In the genomic region with DNA sequence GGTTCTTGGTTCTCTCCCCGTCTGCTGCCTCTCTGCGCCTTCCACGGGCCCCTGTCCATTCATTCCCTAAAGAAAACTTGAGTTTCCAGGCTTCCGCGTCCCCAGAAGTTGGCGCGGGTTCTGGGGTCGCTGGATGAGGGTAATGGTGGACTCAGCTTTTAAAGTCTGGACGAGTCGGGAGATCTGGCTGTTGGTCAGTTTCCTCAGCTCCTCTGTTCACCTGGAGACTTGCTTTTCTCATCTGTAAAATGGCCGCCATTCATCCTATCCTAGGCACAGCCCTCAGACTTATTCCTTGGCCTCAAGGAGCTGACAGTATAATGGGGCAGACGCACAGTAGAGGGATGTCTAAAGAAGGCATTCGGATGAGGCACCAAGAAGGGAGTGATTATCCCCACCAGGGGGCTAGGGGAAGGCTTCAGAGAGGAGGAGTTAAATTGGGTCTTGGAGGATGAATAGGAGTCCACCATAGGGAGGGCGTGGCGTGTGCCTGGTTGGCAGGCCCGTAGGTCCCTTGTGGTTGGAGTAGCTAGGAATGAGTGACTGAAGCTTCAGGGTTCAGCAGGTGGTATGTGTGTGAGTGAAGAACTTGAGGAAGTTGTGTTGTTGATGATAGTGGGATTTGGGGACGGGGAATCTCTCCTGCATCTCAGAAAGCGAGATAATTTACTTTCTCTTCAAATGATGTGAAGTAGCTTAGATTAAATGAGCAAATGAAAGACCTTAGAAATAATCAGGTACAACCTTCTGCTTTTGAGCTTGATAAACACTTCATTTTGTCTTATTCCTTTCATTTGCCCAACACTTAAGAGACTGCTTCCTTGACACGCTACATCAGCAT, we compare ENCODE assay signal across 8 cellular contexts. TPM values are rescaled to one million over a fixed set of nuclear protein-coding genes. Genes with fewer than 3 reads are reported as not detected.
DNase-seq lines count a peak whose midpoint lies in the region; ATAC-seq, FAIRE-seq and TF ChIP-seq lines count a peak whose summit lies in the region.

No MANE protein-coding gene starts in this region.

- 0 out of 2 replicates have a peak, but pooled peaks have one; percentile 1 for TF ChIP-seq CTCF in Panc1 (IDR thresholded peaks at IDR 0.05)
- TF ChIP-seq CTCF in bronchial epithelial cell (IDR thresholded peaks at IDR 0.05; ENCODE audit: insufficient read depth, low read length, severe bottlenecking) = peak; percentile 13
- no peak for TF ChIP-seq CTCF in HepG2 (CRISPR knock-in tag; IDR thresholded peaks at IDR 0.05)
- no peak for TF ChIP-seq CTCF in stomach (IDR thresholded peaks at IDR 0.05)
- TF ChIP-seq CTCF in Caco-2 (IDR thresholded peaks at IDR 0.05; ENCODE audit: insufficient read depth in 1 of 2, low read depth in 1 of 2, low read length in 1 of 2, severe bottlenecking in 1 of 2, unreplicated experiment in 1 of 2) = no peak

- no peaks in the 10 kb centered on the region for H3K36me3 Mint-ChIP-seq in Caco-2 (ENCODE audit: insufficient read depth, unreplicated experiment)

- H3K27me3 ChIP-seq in Panc1 (ENCODE audit: control insufficient read depth, insufficient read depth, low read length) (no peaks in the 10 kb centered on the region), bronchial epithelial cell (ENCODE audit: control insufficient read depth, insufficient read depth, low read length) (no peaks in the 10 kb centered on the region), HepG2 (ENCODE audit: control insufficient read depth in 1 of 2, insufficient read depth in 2 of 2, low read length in 2 of 2) (no peaks in the 10 kb centered on the region), stomach (no peaks in the 10 kb centered on the region), Caco-2 (replicated peaks; ENCODE audit: control insufficient read depth, insufficient read depth, low read length) (no peaks in the 10 kb centered on the region)

- no peaks in the 10 kb centered on the region for H3K4me1 Mint-ChIP-seq in Caco-2 (ENCODE audit: low read depth, unreplicated experiment)

- H3K27ac ChIP-seq in Panc1 (ENCODE audit: low read length) (peak overlapping the region; percentile 98), HepG2 (ENCODE audit: extremely low read length, insufficient read depth, low read length) (no peak overlapping the region), stomach (peak overlapping the region; percentile 84 to 90 (median 89))

- H3K9me3 Mint-ChIP-seq in Caco-2 (ENCODE audit: unreplicated experiment) = no peaks in the 10 kb centered on the region

- H3K9ac ChIP-seq in HepG2 (ENCODE audit: insufficient read depth, low read depth, low read length) = no peak overlapping the region

- no peak overlapping the region for H2AFZ ChIP-seq in HepG2 (ENCODE audit: low read length)

- H3K9me3 ChIP-seq in Panc1 (ENCODE audit: control insufficient read depth, insufficient read depth, low read depth, low read length) = no peaks in the 10 kb centered on the region
- H3K9me3 ChIP-seq in HepG2 (ENCODE audit: low read length) = no peaks in the 10 kb centered on the region
- no peaks in the 10 kb centered on the region for H3K9me3 ChIP-seq in stomach
- H3K9me3 ChIP-seq in Caco-2 = no peaks in the 10 kb centered on the region

- ATAC-seq in Panc1 = peak; percentile 75
- peak; percentile 34 for ATAC-seq in HepG2

- peak overlapping the region; percentile 90 for H3K4me2 ChIP-seq in HepG2 (ENCODE audit: low read depth, low read length)

- FAIRE-seq in bronchial epithelial cell (lab: Jason Lieb, UNC) = no peak
- no peak for FAIRE-seq in HepG2 (lab: Jason Lieb, UNC)

- DNase-seq in 8988T (peak; percentile 14), Panc1 (ENCODE audit: low read depth, low spot score) (peak; percentile 84), bronchial epithelial cell (ENCODE audit: low read depth) (peak; percentile 24), HepG2 (ENCODE audit: low spot score) (no peak), stomach (no peak), activated gamma-delta T cell (lab: John Stamatoyannopoulos, UW) (no peak), Caco-2 (no peak)

- intact Hi-C loops in Panc1 (cut with micrococcal nuclease; ENCODE audit: unreplicated experiment) = no loop called here
- intact Hi-C loops in HepG2 (cut with micrococcal nuclease; ENCODE audit: unreplicated experiment) = loop anchor here (2.0 kb wide), 1 partner anchor 33 kb away; a partner anchor contains a TSS
- intact Hi-C loops in stomach (cut with DNase I; ENCODE audit: low total_unique reads) = no loop called here
- intact Hi-C loops in Caco-2 (cut with micrococcal nuclease; ENCODE audit: unreplicated experiment) = no loop called here

- no peak overlapping the region for H3K27ac Mint-ChIP-seq in Caco-2 (ENCODE audit: unreplicated experiment)

- H3K36me3 ChIP-seq in Panc1 (ENCODE audit: control insufficient read depth, insufficient read depth, low read length) (peaks cover 6% of the 10 kb centered on the region), bronchial epithelial cell (ENCODE audit: control insufficient read depth, insufficient read depth, low read length) (no peaks in the 10 kb centered on the region), HepG2 (replicated peaks in 1 of 2; ENCODE audit: control insufficient read depth in 1 of 2, insufficient read depth in 2 of 2, low read length in 2 of 2) (peaks cover 0 to 2% of the 10 kb centered on the region in 2 experiments; a peak in 2 of 5 replicates), stomach (peaks cover 0 to 11% (median 10%) of the 10 kb centered on the region in 4 donors), Caco-2 (ENCODE audit: control insufficient read depth, insufficient read depth, low read length) (no peaks in the 10 kb centered on the region)

- TF ChIP-seq EP300 in HepG2 (IDR thresholded peaks at IDR 0.05; ENCODE audit: low read depth in 2 of 2, low read length in 2 of 2) (no peak), HepG2 (CRISPR knock-in tag; IDR thresholded peaks at IDR 0.05; ENCODE audit: borderline replicate concordance) (no peak), stomach (IDR thresholded peaks at IDR 0.05) (no peak)

- no peak overlapping the region for H3K4me3 Mint-ChIP-seq in Caco-2 (ENCODE audit: unreplicated experiment)

- 90% methylated on average over 19 of the region's 19 CpGs for whole genome bisulfite sequencing in HepG2 (ENCODE audit: low lambda C conversion rate)
- 30 to 33% (median 32%) methylated on average over 19 of the region's 19 CpGs for WGBS in stomach, 5 donors

- POLR2A ChIA-PET in Panc1 (lab: Charles Lee) (interaction anchor here (0.6 to 1.3 kb wide), 6 partner anchors 17 to 210 kb away, joined by 3 to 8 read pairs (median 4); no protein-coding TSS in a partner anchor), HepG2 (lab: Yijun Ruan, JAX) (interaction anchor here (0.7 to 2.4 kb wide), 12 partner anchors 9 to 1059 kb away, joined by 3 to 34 read pairs (median 6); a partner anchor contains a TSS), Caco-2 (lab: Charles Lee) (no interaction called here)

- BruUV-seq in Panc1 (replicated peaks; lab: Mats Ljungman, UMichigan) (TSS peak; percentile 86), HepG2 (replicated peaks; lab: Mats Ljungman, UMichigan) (no TSS peak), Caco-2 (replicated peaks; lab: Mats Ljungman, UMichigan) (no TSS peak)

- H3K4me3 ChIP-seq in GM08714 (ENCODE audit: low read length) (peak overlapping the region; percentile 79), Panc1 (ENCODE audit: low read depth in 2 of 2, low read length in 2 of 2) (peak overlapping the region; percentile 78 to 95), bronchial epithelial cell (ENCODE audit: low read depth, low read length) (peak overlapping the region; percentile 60), HepG2 (replicated peaks in 1 of 3; ENCODE audit: insufficient read depth in 1 of 3, low read depth in 2 of 3, low read length in 3 of 3) (peak overlapping the region in 1 of 3 experiments; percentile 69; a peak in 1 of 6 replicates), stomach (peak overlapping the region; percentile 65 to 80 (median 67)), Caco-2 (ENCODE audit: low read depth, low read length) (no peak overlapping the region)

- in situ Hi-C loops in Panc1 (cut with HindIII; ENCODE audit: low pct_unique_long_range_greater_than_20kb, low sequenced_read_pairs) (no loop called here), HepG2 (cut with HindIII; ENCODE audit: extremely low pct_ligation_motif_present, low pct_unique_long_range_greater_than_20kb) (no loop called here)

- no peak for TF ChIP-seq RAD21 in HepG2 (CRISPR knock-in tag; IDR thresholded peaks at IDR 0.05)

- H3K79me2 ChIP-seq in HepG2 (ENCODE audit: insufficient read depth, low read length) = no peaks in the 10 kb centered on the region

- no peaks in the 10 kb centered on the region for H4K20me1 ChIP-seq in HepG2 (ENCODE audit: insufficient read depth, low read length)

- TF ChIP-seq POLR2A in HepG2 (IDR thresholded peaks at IDR 0.05; ENCODE audit: insufficient read depth in 1 of 2, low read depth in 2 of 2, low read length in 2 of 2) = no peak
- no peak for TF ChIP-seq POLR2A in stomach (IDR thresholded peaks at IDR 0.05)

- CTCF ChIA-PET in Panc1 (lab: Charles Lee) = interaction anchor here (0.6 to 1.7 kb wide), 3 partner anchors 28 to 489 kb away, joined by 3 to 7 read pairs (median 3); a partner anchor contains a TSS
- CTCF ChIA-PET in HepG2 (lab: Yijun Ruan, JAX; ENCODE audit: low intra/inter-chr PET ratio, low total read pairs) = interaction anchor here (0.9 kb wide), 1 partner anchor 54 kb away, joined by 5 read pairs; no protein-coding TSS in a partner anchor
- CTCF ChIA-PET in Caco-2 (lab: Charles Lee) = interaction anchor here (0.6 to 0.8 kb wide), 2 partner anchors 28 to 29 kb away, joined by 4 to 5 read pairs; no protein-coding TSS in a partner anchor

- no peaks in the 10 kb centered on the region for H3K27me3 Mint-ChIP-seq in Caco-2 (ENCODE audit: insufficient read depth, unreplicated experiment)

- H3K4me1 ChIP-seq in Panc1 (ENCODE audit: control insufficient read depth, insufficient read depth, low read length) (peaks cover 15% of the 10 kb centered on the region), HepG2 (ENCODE audit: insufficient read depth, low read length) (peaks cover 19% of the 10 kb centered on the region), stomach (peaks cover 5 to 29% (median 20%) of the 10 kb centered on the region in 4 donors), Caco-2 (no peaks in the 10 kb centered on the region)

RNA-seq across cellular contexts. Expression of a gene that starts 0.7 kb away (rescaled TPM):
- 124 TPM for total RNA-seq in Panc1 (2021; ENCODE audit: unreplicated experiment)
- polyA plus RNA-seq in Panc1 (2012; ENCODE audit: insufficient read length) = 64.3 TPM
- total RNA-seq in bronchial epithelial cell = 6.8 and 14.7 TPM in 2 replicates
- total RNA-seq in HepG2 (2016; rRNA removed; fragmentation: Illumina TruSeq; extraction: Trizol) = 0.97 and 1.4 TPM in 2 replicates
- 1.1 and 1.5 TPM in 2 replicates for total RNA-seq in HepG2 (2016; cell fraction: cytosol; rRNA removed; fragmentation: Illumina TruSeq; extraction: Trizol; ENCODE audit: low read depth)
- 0.76 and 1.1 TPM in 2 replicates for total RNA-seq in HepG2 (2016; cell fraction: insoluble cytoplasmic fraction; rRNA removed; fragmentation: Illumina TruSeq; extraction: Trizol)
- 1.9 and 2.0 TPM in 2 replicates for total RNA-seq in HepG2 (2016; cell fraction: membrane; rRNA removed; fragmentation: Illumina TruSeq; extraction: Trizol)
- 1.5 and 1.6 TPM in 2 replicates for total RNA-seq in HepG2 (2016; cell fraction: nucleus; rRNA removed; fragmentation: Illumina TruSeq; extraction: Trizol)
- 1.6 and 1.9 TPM in 2 replicates for polyA plus RNA-seq in HepG2 (2011; rRNA removed)
- 1.5 and 1.8 TPM in 2 replicates for polyA plus RNA-seq in HepG2 (2011; cell fraction: cytosol; rRNA removed)
- polyA plus RNA-seq in HepG2 (2011; cell fraction: nucleus; rRNA removed) = 2.1 and 2.7 TPM in 2 replicates
- 2.7 and 3.0 TPM in 2 replicates for polyA plus RNA-seq in HepG2 (2012)
- polyA plus RNA-seq in HepG2 (2016; cell fraction: cytosol; fragmentation: Illumina TruSeq; extraction: Trizol; ENCODE audit: low read depth) = 0.57 and 0.96 TPM in 2 replicates
- polyA plus RNA-seq in HepG2 (2016; cell fraction: insoluble cytoplasmic fraction; fragmentation: Illumina TruSeq; extraction: Trizol; ENCODE audit: low read depth) = 1.3 and 1.4 TPM in 2 replicates
- polyA plus RNA-seq in HepG2 (2016; cell fraction: membrane; fragmentation: Illumina TruSeq; extraction: Trizol; ENCODE audit: low read depth) = 1.2 and 1.5 TPM in 2 replicates
- polyA plus RNA-seq in HepG2 (2016; cell fraction: nucleus; fragmentation: Illumina TruSeq; extraction: Trizol; ENCODE audit: insufficient read depth, low read depth) = 1.2 and 1.7 TPM in 2 replicates
- 4.2 and 19.9 TPM in 2 replicates for polyA minus RNA-seq in HepG2 (2011; rRNA and poly(A)+ RNA removed; ENCODE audit: low replicate concordance)
- polyA minus RNA-seq in HepG2 (2011; cell fraction: cytosol; rRNA and poly(A)+ RNA removed) = 1.2 and 3.5 TPM in 2 replicates
- 5.8 and 9.1 TPM in 2 replicates for polyA minus RNA-seq in HepG2 (2011; cell fraction: nucleus; rRNA and poly(A)+ RNA removed)
- 100 to 1,000 TPM in 1 of 5 donors, 10 to 100 TPM in 4; 15.2 to 205 (median 51.9) TPM for total RNA-seq in stomach
- polyA plus RNA-seq in stomach = 10 to 100 TPM; 16.0 to 25.8 (median 23.7) TPM
- 5.4 and 7.2 TPM in 2 replicates for total RNA-seq in Caco-2 (2022)

RNA-seq across cellular contexts. Expression of a gene that starts 32.4 kb away (rescaled TPM):
- total RNA-seq in Panc1 (2021; ENCODE audit: unreplicated experiment) (31.8 TPM), bronchial epithelial cell (3.9 and 10.8 TPM in 2 replicates), HepG2 (2016; rRNA removed; fragmentation: Illumina TruSeq; extraction: Trizol) (11.1 and 19.9 TPM in 2 replicates), stomach (10 to 100 TPM in 3 of 5 donors, 1 to 10 TPM in 2; 2.3 to 67.7 (median 24.3) TPM), Caco-2 (2022) (7.5 and 9.4 TPM in 2 replicates)
- polyA plus RNA-seq in Panc1 (2012; ENCODE audit: insufficient read length) = 14.3 TPM
- total RNA-seq in HepG2 (2016; cell fraction: cytosol; rRNA removed; fragmentation: Illumina TruSeq; extraction: Trizol; ENCODE audit: low read depth) = 1.7 and 2.6 TPM in 2 replicates
- total RNA-seq in HepG2 (2016; cell fraction: insoluble cytoplasmic fraction; rRNA removed; fragmentation: Illumina TruSeq; extraction: Trizol) = 10.2 and 19.5 TPM in 2 replicates
- 7.1 and 7.9 TPM in 2 replicates for total RNA-seq in HepG2 (2016; cell fraction: membrane; rRNA removed; fragmentation: Illumina TruSeq; extraction: Trizol)
- total RNA-seq in HepG2 (2016; cell fraction: nucleus; rRNA removed; fragmentation: Illumina TruSeq; extraction: Trizol) = 15.4 and 17.2 TPM in 2 replicates
- polyA plus RNA-seq in HepG2 (2011; rRNA removed) (8.6 and 10.0 TPM in 2 replicates), stomach (1 to 10 TPM; 4.2 to 5.8 (median 5.1) TPM)
- polyA plus RNA-seq in HepG2 (2011; cell fraction: cytosol; rRNA removed) = 3.3 and 5.1 TPM in 2 replicates
- 6.8 and 10.0 TPM in 2 replicates for polyA plus RNA-seq in HepG2 (2011; cell fraction: nucleus; rRNA removed)
- polyA plus RNA-seq in HepG2 (2012) = 17.7 and 18.2 TPM in 2 replicates
- 0.46 and 0.52 TPM in 2 replicates for polyA plus RNA-seq in HepG2 (2016; cell fraction: cytosol; fragmentation: Illumina TruSeq; extraction: Trizol; ENCODE audit: low read depth)
- polyA plus RNA-seq in HepG2 (2016; cell fraction: insoluble cytoplasmic fraction; fragmentation: Illumina TruSeq; extraction: Trizol; ENCODE audit: low read depth) = 19.6 and 20.5 TPM in 2 replicates
- polyA plus RNA-seq in HepG2 (2016; cell fraction: membrane; fragmentation: Illumina TruSeq; extraction: Trizol; ENCODE audit: low read depth) = 2.5 and 2.6 TPM in 2 replicates
- polyA plus RNA-seq in HepG2 (2016; cell fraction: nucleus; fragmentation: Illumina TruSeq; extraction: Trizol; ENCODE audit: insufficient read depth, low read depth) = 23.8 and 24.5 TPM in 2 replicates
- 3.5 and 5.4 TPM in 2 replicates for polyA minus RNA-seq in HepG2 (2011; rRNA and poly(A)+ RNA removed; ENCODE audit: low replicate concordance)
- polyA minus RNA-seq in HepG2 (2011; cell fraction: cytosol; rRNA and poly(A)+ RNA removed) = 7.8 and 8.1 TPM in 2 replicates
- polyA minus RNA-seq in HepG2 (2011; cell fraction: nucleus; rRNA and poly(A)+ RNA removed) = 18.4 and 23.4 TPM in 2 replicates

RNA-seq across cellular contexts. Expression of a gene that starts 34.3 kb away (rescaled TPM):
- 135 TPM for total RNA-seq in Panc1 (2021; ENCODE audit: unreplicated experiment)
- polyA plus RNA-seq in Panc1 (2012; ENCODE audit: insufficient read length) = 86.2 TPM
- 111 and 124 TPM in 2 replicates for total RNA-seq in bronchial epithelial cell
- 55.1 and 59.0 TPM in 2 replicates for total RNA-seq in HepG2 (2016; rRNA removed; fragmentation: Illumina TruSeq; extraction: Trizol)
- 52.9 and 57.5 TPM in 2 replicates for total RNA-seq in HepG2 (2016; cell fraction: cytosol; rRNA removed; fragmentation: Illumina TruSeq; extraction: Trizol; ENCODE audit: low read depth)
- total RNA-seq in HepG2 (2016; cell fraction: insoluble cytoplasmic fraction; rRNA removed; fragmentation: Illumina TruSeq; extraction: Trizol) = 45.6 and 63.3 TPM in 2 replicates
- 123 and 138 TPM in 2 replicates for total RNA-seq in HepG2 (2016; cell fraction: membrane; rRNA removed; fragmentation: Illumina TruSeq; extraction: Trizol)
- 45.2 and 50.8 TPM in 2 replicates for total RNA-seq in HepG2 (2016; cell fraction: nucleus; rRNA removed; fragmentation: Illumina TruSeq; extraction: Trizol)
- polyA plus RNA-seq in HepG2 (2011; rRNA removed) = 35.9 and 38.9 TPM in 2 replicates
- polyA plus RNA-seq in HepG2 (2011; cell fraction: cytosol; rRNA removed) = 27.6 and 46.5 TPM in 2 replicates
- 10.9 and 16.7 TPM in 2 replicates for polyA plus RNA-seq in HepG2 (2011; cell fraction: nucleus; rRNA removed)
- polyA plus RNA-seq in HepG2 (2012) = 89.0 and 119 TPM in 2 replicates
- polyA plus RNA-seq in HepG2 (2016; cell fraction: cytosol; fragmentation: Illumina TruSeq; extraction: Trizol; ENCODE audit: low read depth) = 80.4 and 81.8 TPM in 2 replicates
- 50.5 and 58.3 TPM in 2 replicates for polyA plus RNA-seq in HepG2 (2016; cell fraction: insoluble cytoplasmic fraction; fragmentation: Illumina TruSeq; extraction: Trizol; ENCODE audit: low read depth)
- 115 and 129 TPM in 2 replicates for polyA plus RNA-seq in HepG2 (2016; cell fraction: membrane; fragmentation: Illumina TruSeq; extraction: Trizol; ENCODE audit: low read depth)
- 61.2 and 70.9 TPM in 2 replicates for polyA plus RNA-seq in HepG2 (2016; cell fraction: nucleus; fragmentation: Illumina TruSeq; extraction: Trizol; ENCODE audit: insufficient read depth, low read depth)
- polyA minus RNA-seq in HepG2 (2011; rRNA and poly(A)+ RNA removed; ENCODE audit: low replicate concordance) = 12.3 and 18.4 TPM in 2 replicates
- polyA minus RNA-seq in HepG2 (2011; cell fraction: cytosol; rRNA and poly(A)+ RNA removed) = 24.4 and 28.3 TPM in 2 replicates
- 15.5 and 36.3 TPM in 2 replicates for polyA minus RNA-seq in HepG2 (2011; cell fraction: nucleus; rRNA and poly(A)+ RNA removed)
- total RNA-seq in stomach = 10 to 100 TPM; 27.8 to 80.0 (median 37.9) TPM
- 10 to 100 TPM; 35.8 to 59.1 (median 41.7) TPM for polyA plus RNA-seq in stomach
- 48.2 and 48.7 TPM in 2 replicates for total RNA-seq in Caco-2 (2022)

Comparison
In these comparisons a context has a peak if more than half of its experiments do, and no peak if none do; other contexts are left out.
1. DNase-seq: peak in 8988T (single experiment), Panc1 (single experiment) and bronchial epithelial cell (single experiment); none in HepG2 (single experiment), stomach (single experiment), activated gamma-delta T cell (single experiment) and Caco-2 (0 of 2).
2. CTCF ChIP-seq: peak in Panc1 (single experiment) and bronchial epithelial cell (single experiment); none in HepG2 (single experiment), stomach (0 of 7) and Caco-2 (0 of 2).